25 cellular contexts compared by ENCODE assay signal in the genomic region with DNA sequence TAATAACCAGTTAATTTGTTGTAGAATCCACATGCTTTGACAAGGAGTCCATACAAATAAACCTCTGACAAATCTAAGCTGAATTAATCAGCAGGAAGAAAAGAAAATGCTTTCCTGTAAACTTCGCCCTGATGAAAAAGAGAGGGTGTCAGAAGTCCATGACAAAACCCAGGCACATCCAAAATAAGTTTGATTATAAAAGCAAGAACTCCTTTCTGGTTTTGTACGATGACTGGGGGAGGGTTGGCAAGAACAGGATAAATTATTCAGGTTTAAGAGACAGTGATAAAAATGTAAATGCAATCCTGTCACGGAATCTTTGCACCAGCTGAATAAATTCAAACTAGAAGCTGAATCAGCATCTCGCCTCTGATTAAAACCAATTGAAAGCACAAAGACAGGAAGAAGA.
DNase-seq lines count a peak whose midpoint lies in the region; ATAC-seq, FAIRE-seq and TF ChIP-seq lines count a peak whose summit lies in the region.
"Had no signal": no experiment of that assay in that cellular context is flagged by ENCODE, and none has a peak within 500 bp of the region (broad histone marks: within the 10 kb centered on the region; RNA-seq: fewer than 3 reads in every experiment).

No MANE protein-coding gene starts in this region.

- DNase-seq in IMR-90 (peak; percentile 21), stomach (no peak), hypothalamus (lab: John Stamatoyannopoulos, UW) (no peak), GM12891 (ENCODE audit: insufficient read length, low spot score) (no peak)
- no peak for DNase-seq in effector CD4-positive, alpha-beta T cell
- no peak for DNase-seq in stimulated activated CD4-positive, alpha-beta T cell treated with anti-CD3 and anti-CD28 coated beads, Interleukin-12 subunit alpha, Interleukin-12 subunit beta, amount 100 ng/mL, for 4 hours
- DNase-seq: activated CD4-positive, alpha-beta memory T cell treated with anti-CD3 and anti-CD28 coated beads, Interleukin-2, amount 10 ng/mL, durations not matched to agents 7 days and 5 days; activated naive CD4-positive, alpha-beta T cell; activated T-cell treated with anti-CD3 and anti-CD28 coated beads, Interleukin-2, amount 50 U/mL, for 24 hours; amniotic stem cell; CD8-positive, alpha-beta memory T cell; DMS79 treated with DMSO at 0.1 percent for 48 hours; foreskin melanocyte; KBM-7; MV-4-11; naive thymus-derived CD4-positive, alpha-beta T cell; NCI-H1694 treated with DMSO at 0.1 percent for 48 hours; NCI-H748 treated with DMSO at 0.1 percent for 48 hours; posterior cingulate gyrus; stimulated activated CD4-positive, alpha-beta T cell treated with anti-CD3 and anti-CD28 coated beads, Interleukin-1b, Interleukin-23, amount 100 ng/mL, for 48 hours had no signal

- TF ChIP-seq EP300 in stomach (IDR thresholded peaks at IDR 0.05), result no peak

- intact Hi-C loops in IMR-90 (cut with micrococcal nuclease), result no loop called here
- intact Hi-C loops in stomach (cut with DNase I; ENCODE audit: low total_unique reads), result no loop called here

- peak overlapping the region; percentile 96 for H3K18ac ChIP-seq in IMR-90 (ENCODE audit: low read depth, low read length)

- H3K27ac ChIP-seq in IMR-90 (ENCODE audit: insufficient read depth, low read length) (peak overlapping the region; percentile 83; the same call in 1 of the 2 replicates), muscle layer of colon (ENCODE audit: low read depth, low read length) (peak overlapping the region; percentile 76), stomach (peak overlapping the region in 3 of 5 donors; percentile 10 to 46 (median 33))

- H4K5ac ChIP-seq in IMR-90 (ENCODE audit: low read depth, low read length), result peak overlapping the region; percentile 92

- TF ChIP-seq CTCF in IMR-90 (conservative IDR thresholded peaks at IDR 0.05; ENCODE audit: low read depth, low read length) (no peak), brain (conservative IDR thresholded peaks at IDR 0.05) (no peak), stomach (IDR thresholded peaks at IDR 0.05) (no peak)

- H3K14ac ChIP-seq in IMR-90 (replicated peaks; ENCODE audit: low read depth, low read length), result peak overlapping the region; percentile 6

- no TSS peak for BruUV-seq in IMR-90 (replicated peaks; lab: Mats Ljungman, UMichigan)

- H3K36me3 ChIP-seq in IMR-90 (ENCODE audit: control insufficient read depth, insufficient read depth, low read length), result 0 out of 2 replicates have a peak, but pooled peaks cover 2% of the 10 kb centered on the region
- no peaks in the 10 kb centered on the region for H3K36me3 ChIP-seq in muscle layer of colon (ENCODE audit: insufficient read depth, low read length)
- H3K36me3 ChIP-seq in stomach, result no peaks in the 10 kb centered on the region

- peak overlapping the region; percentile 22; the same call in 2 of the 3 replicates for H2BK15ac ChIP-seq in IMR-90 (ENCODE audit: low read depth, low read length)

- H3K9me3 ChIP-seq in IMR-90 (ENCODE audit: control insufficient read depth, insufficient read depth, low read length) (no peaks in the 10 kb centered on the region), muscle layer of colon (ENCODE audit: low read length) (no peaks in the 10 kb centered on the region), stomach (peaks cover 0 to 3% (median 2%) of the 10 kb centered on the region in 4 donors)

- H3K9me3 Mint-ChIP-seq in brain, result peaks cover 4 to 12% (median 5%) of the 10 kb centered on the region in 5 experiments

- no peak overlapping the region for H3K23ac ChIP-seq in IMR-90 (ENCODE audit: low read depth, low read length)

- peaks cover 16% of the 10 kb centered on the region for H3K36me3 Mint-ChIP-seq in brain

- H3K56ac ChIP-seq in IMR-90 (ENCODE audit: extremely low read depth, insufficient read depth, low read length), result peak overlapping the region; percentile 49

- no peak for ATAC-seq in IMR-90 (ENCODE audit: low read depth)
- ATAC-seq: activated CD4-positive, CD25-positive, alpha-beta regulatory T cell treated with anti-CD3 and anti-CD28 coated beads, Interleukin-2, amount 50 U/mL, for 24 hours; naive thymus-derived CD4-positive, alpha-beta T cell had no signal

- H3K9me1 ChIP-seq in IMR-90 (ENCODE audit: insufficient read depth, low read length), result peaks cover 12% of the 10 kb centered on the region

- peak overlapping the region; percentile 100 for H2BK120ac ChIP-seq in IMR-90 (ENCODE audit: low read depth, low read length)

- H3K27me3 Mint-ChIP-seq in brain, result peaks cover 7% of the 10 kb centered on the region
- H3K27me3 Mint-ChIP-seq: activated CD4-positive, alpha-beta memory T cell treated with anti-CD3 and anti-CD28 coated beads, Interleukin-2, amount 10 ng/mL, durations not matched to agents 7 days and 5 days; activated T-cell treated with anti-CD3 and anti-CD28 coated beads, Interleukin-2, amount 50 U/mL, for 24 hours had no signal

- peak overlapping the region; percentile 98 for H3K4ac ChIP-seq in IMR-90 (ENCODE audit: low read depth, low read length)

- peak overlapping the region; percentile 99 for H4K91ac ChIP-seq in IMR-90 (ENCODE audit: insufficient read depth, low read depth, low read length)

- in situ Hi-C loops in IMR-90 (cut with MboI; ENCODE audit: low sequenced_read_pairs), result no loop called here

- peak overlapping the region; percentile 54 for H2BK5ac ChIP-seq in IMR-90 (ENCODE audit: low read depth, low read length, poor library complexity, severe bottlenecking)

- WGBS in IMR-90 (ENCODE audit: extremely low coverage in 2 of 2, insufficient read length in 1 of 2), 2 experiments, result no CpG with 5 or more reads among the region's 4 CpGs
- 62 to 81% (median 65%) methylated on average over 4 of the region's 4 CpGs for WGBS in stomach, 5 donors

- no peak overlapping the region for H2AK9ac ChIP-seq in IMR-90 (replicated peaks; ENCODE audit: low read depth, low read length, poor library complexity)

- no peak overlapping the region for H2AK5ac ChIP-seq in IMR-90 (ENCODE audit: low read depth, low read length)

- POLR2A ChIA-PET in IMR-90 (lab: Charles Lee; ENCODE audit: unreplicated experiment), result interaction anchor here (0.5 to 1.1 kb wide), 2 partner anchors 98 to 636 kb away, joined by 3 to 4 read pairs; no protein-coding TSS in a partner anchor

- no peak overlapping the region for H3K4me2 ChIP-seq in IMR-90 (ENCODE audit: low read depth, low read length)

- H3K27me3 ChIP-seq in IMR-90 (ENCODE audit: control insufficient read depth, insufficient read depth, low read length) (no peaks in the 10 kb centered on the region), muscle layer of colon (ENCODE audit: control insufficient read depth in 1 of 2, insufficient read depth in 2 of 2, low read length in 2 of 2) (no peaks in the 10 kb centered on the region), stomach (no peaks in the 10 kb centered on the region)

- peaks cover 59% of the 10 kb centered on the region for H3K4me1 Mint-ChIP-seq in brain
- H3K4me1 Mint-ChIP-seq: activated CD4-positive, alpha-beta memory T cell treated with anti-CD3 and anti-CD28 coated beads, Interleukin-2, amount 10 ng/mL, durations not matched to agents 7 days and 5 days; CD8-positive, alpha-beta memory T cell; naive thymus-derived CD4-positive, alpha-beta T cell had no signal

- H3K4me3 ChIP-seq in IMR-90 (ENCODE audit: insufficient read depth, low read depth, low read length) (no peak overlapping the region), muscle layer of colon (ENCODE audit: low read depth in 1 of 2, low read length in 2 of 2) (no peak overlapping the region), stomach (no peak overlapping the region)

- H3K9ac ChIP-seq in IMR-90 (ENCODE audit: low read depth, low read length) (peak overlapping the region; percentile 41; the same call in 1 of the 2 replicates), muscle layer of colon (ENCODE audit: low read length) (no peak overlapping the region)

- TF ChIP-seq POLR2A in IMR-90 (IDR thresholded peaks at IDR 0.05; ENCODE audit: low read depth, low read length) (no peak), stomach (IDR thresholded peaks at IDR 0.05) (no peak), GM12891 (IDR thresholded peaks at IDR 0.05; ENCODE audit: low read depth, low read length) (no peak)

- H2AFZ ChIP-seq in IMR-90 (replicated peaks; ENCODE audit: low read length, poor library complexity), result no peak overlapping the region

- H4K20me1 ChIP-seq in IMR-90 (ENCODE audit: insufficient read depth, low read length), result no peaks in the 10 kb centered on the region

- H3K4me3 Mint-ChIP-seq in brain, result peak overlapping the region in 2 of 5 experiments; percentile 1 to 2
- H3K4me3 Mint-ChIP-seq: activated CD4-positive, alpha-beta memory T cell treated with anti-CD3 and anti-CD28 coated beads, Interleukin-2, amount 10 ng/mL, durations not matched to agents 7 days and 5 days; activated T-cell treated with anti-CD3 and anti-CD28 coated beads, Interleukin-2, amount 50 U/mL, for 24 hours; CD8-positive, alpha-beta memory T cell; naive thymus-derived CD4-positive, alpha-beta T cell had no signal

- H4K8ac ChIP-seq in IMR-90 (ENCODE audit: low read depth in 2 of 2, low read length in 2 of 2), result peak overlapping the region; percentile 63 to 92

- H3K4me1 ChIP-seq in IMR-90 (ENCODE audit: control insufficient read depth, insufficient read depth, low read length) (peaks cover 22% of the 10 kb centered on the region), muscle layer of colon (ENCODE audit: insufficient read depth, low read length) (peaks cover 57% of the 10 kb centered on the region), stomach (peaks cover 0 to 39% (median 13%) of the 10 kb centered on the region in 4 donors)

- dilution Hi-C loops in IMR-90 (cut with HindIII; ENCODE audit: low sequenced_read_pairs, unreplicated experiment), result no loop called here

- peak overlapping the region in 4 of 5 experiments; percentile 72 to 85 (median 80) for H3K27ac Mint-ChIP-seq in brain
- H3K27ac Mint-ChIP-seq: activated CD4-positive, alpha-beta memory T cell treated with anti-CD3 and anti-CD28 coated beads, Interleukin-2, amount 10 ng/mL, durations not matched to agents 7 days and 5 days; activated T-cell treated with anti-CD3 and anti-CD28 coated beads, Interleukin-2, amount 50 U/mL, for 24 hours; CD8-positive, alpha-beta memory T cell; naive thymus-derived CD4-positive, alpha-beta T cell had no signal

- no peak for FAIRE-seq in GM12891 (lab: Jason Lieb, UNC)
- FAIRE-seq: GM12892, GM19239 had no signal

- H2BK20ac ChIP-seq in IMR-90 (ENCODE audit: low read depth, low read length), result peak overlapping the region; percentile 99

- no peak for TF ChIP-seq RAD21 in IMR-90 (IDR thresholded peaks at IDR 0.05; ENCODE audit: low read length)

- CTCF ChIA-PET in IMR-90 (lab: Yijun Ruan, JAX), result no interaction called here

- H3K79me1 ChIP-seq in IMR-90 (ENCODE audit: low read depth in 1 of 2, low read length in 2 of 2), result peaks cover 0 to 18% of the 10 kb centered on the region in 2 experiments; a peak in 1 of 4 replicates

TF ChIP-seq in IMR-90, 13 proteins besides CTCF, POLR2A, EP300 and RAD21 (continues in another document):
- no peak for TF ChIP-seq MAZ (IDR thresholded peaks at IDR 0.05; ENCODE audit: borderline replicate concordance, low read depth, low read length)
- no peak for TF ChIP-seq CHD1 (IDR thresholded peaks at IDR 0.05; ENCODE audit: low read depth, low read length)

TF ChIP-seq in GM12891, 5 proteins besides CTCF, POLR2A, EP300 and RAD21 (continues in another document):
- no peak for TF ChIP-seq POLR2AphosphoS5 (IDR thresholded peaks at IDR 0.05; ENCODE audit: low read depth, low read length)
- no peak for TF ChIP-seq PAX5 (IDR thresholded peaks at IDR 0.05; ENCODE audit: insufficient read depth, low read length, severe bottlenecking)
- TF ChIP-seq POU2F2 (IDR thresholded peaks at IDR 0.05; ENCODE audit: low read depth, low read length), result no peak

Comparison
In these comparisons a context has a peak if more than half of its experiments do, and no peak if none do; other contexts are left out.
1. H3K27ac ChIP-seq: peak in every context shown above with its lines; median percentile 83 in IMR-90; 76 in muscle layer of colon; 33 in stomach.